Comparison of ENCODE assay signal across 20 cellular contexts in the genomic region with DNA sequence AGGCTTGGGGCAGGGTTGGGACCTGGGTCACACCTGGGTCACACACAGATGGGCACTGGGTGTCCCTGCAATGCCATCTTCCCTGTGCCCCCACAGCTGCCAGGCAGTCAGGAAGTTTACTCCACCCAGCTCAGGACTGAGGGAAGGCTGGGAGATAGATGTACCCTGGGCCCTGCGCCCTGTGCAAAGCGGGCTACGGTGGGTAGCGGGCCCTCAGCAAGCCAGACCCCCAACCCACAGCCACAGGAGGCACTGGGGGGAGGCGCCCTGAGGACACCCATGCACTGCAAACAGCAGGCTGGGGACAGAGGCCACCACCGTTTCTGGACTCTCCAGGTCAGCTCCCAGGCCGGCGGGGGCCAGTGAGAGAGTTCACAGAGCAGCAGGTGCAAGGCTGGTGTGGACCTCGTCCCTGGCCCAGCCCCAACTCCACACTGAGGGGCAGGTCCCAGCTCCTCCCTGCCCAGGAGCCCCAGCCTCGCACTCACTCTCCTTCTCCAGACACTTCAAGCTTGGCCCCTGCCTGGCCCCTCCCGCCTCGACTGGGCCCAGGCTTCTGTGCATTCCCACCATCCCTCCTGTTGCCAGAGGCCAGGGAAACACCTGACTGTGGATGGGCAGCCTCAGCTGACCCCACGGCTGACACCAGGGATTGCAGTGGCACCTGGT. TPM values are rescaled to one million over a fixed set of nuclear protein-coding genes. Genes with fewer than 3 reads are reported as not detected.
DNase-seq lines count a peak whose midpoint lies in the region; ATAC-seq and TF ChIP-seq lines count a peak whose summit lies in the region.
"Had no signal": no experiment of that assay in that cellular context is flagged by ENCODE, and none has a peak within 500 bp of the region (broad histone marks: within the 10 kb centered on the region; RNA-seq: fewer than 3 reads in every experiment).

No MANE protein-coding gene starts in this region.

- CTCF ChIA-PET in CD8-positive, alpha-beta memory T cell (lab: Charles Lee): interaction anchor here (13.9 kb wide), 1 partner anchor 20 kb away, joined by 152 read pairs; no protein-coding TSS in a partner anchor

- H3K27me3 Mint-ChIP-seq in CD8-positive, alpha-beta memory T cell: peaks cover 0 to 2% of the 10 kb centered on the region in 2 donors

- H3K36me3 ChIP-seq in H7 (replicated peaks; ENCODE audit: control insufficient read depth, insufficient read depth, low read length) (no peaks in the 10 kb centered on the region), esophagus muscularis mucosa (peaks cover 0 to 31% (median 18%) of the 10 kb centered on the region in 4 donors)
- H3K36me3 ChIP-seq in CD8-positive, alpha-beta memory T cell (ENCODE audit: insufficient read depth, low read length): no peaks in the 10 kb centered on the region
- H3K36me3 ChIP-seq: BE2C, breast epithelium had no signal

- TF ChIP-seq EP300 in esophagus muscularis mucosa (IDR thresholded peaks at IDR 0.05): no peak

- peak; percentile 44 for DNase-seq in H7
- DNase-seq in RPMI8226: peak; percentile 1
- no peak for DNase-seq in esophagus muscularis mucosa (ENCODE audit: extremely low spot score)
- peak; percentile 60 for DNase-seq in sciatic nerve (ENCODE audit: low spot score)
- no peak for DNase-seq in Ammon's horn (ENCODE audit: low spot score)
- DNase-seq in nucleus accumbens (lab: John Stamatoyannopoulos, UW): no peak
- DNase-seq in CD8-positive, alpha-beta memory T cell: no peak
- DNase-seq: BE2C; Calu3; lower lobe of right lung; stimulated activated CD4-positive, alpha-beta T cell treated with anti-CD3 and anti-CD28 coated beads, Interleukin-4, amount 100 ng/mL, for 1 hour; stomach; T-helper 9 cell had no signal

- intact Hi-C loops in esophagus muscularis mucosa (cut with DNase I): no loop called here
- intact Hi-C loops in sciatic nerve (cut with DNase I): no loop called here

- no peak for ATAC-seq in sciatic nerve
- ATAC-seq: esophagus mucosa, lower lobe of right lung had no signal

- peaks cover 0 to 18% (median 2%) of the 10 kb centered on the region in 3 donors for H3K36me3 Mint-ChIP-seq in CD8-positive, alpha-beta memory T cell

- peaks cover 0 to 2% (median 0%) of the 10 kb centered on the region in 5 donors for H3K9me3 Mint-ChIP-seq in CD8-positive, alpha-beta memory T cell

- no peak for TF ChIP-seq POLR2A in esophagus muscularis mucosa (IDR thresholded peaks at IDR 0.05; ENCODE audit: low read depth)

- peak overlapping the region in 3 of 4 donors; percentile 18 to 82 (median 22) for H3K27ac ChIP-seq in esophagus muscularis mucosa (replicated peaks in 1 of 4)
- no peak overlapping the region for H3K27ac ChIP-seq in CD8-positive, alpha-beta memory T cell (ENCODE audit: low read depth, low read length)
- H3K27ac ChIP-seq: breast epithelium, lower lobe of right lung, SK-N-MC, upper lobe of left lung had no signal

- H3K27me3 ChIP-seq in H7 (ENCODE audit: control insufficient read depth, insufficient read depth, low read length) (peaks cover 15% of the 10 kb centered on the region), esophagus muscularis mucosa (peaks cover 0 to 5% (median 0%) of the 10 kb centered on the region in 4 donors)
- no peaks in the 10 kb centered on the region for H3K27me3 ChIP-seq in CD8-positive, alpha-beta memory T cell (ENCODE audit: insufficient read depth, low read length, poor library complexity, severe bottlenecking)
- H3K27me3 ChIP-seq: BE2C, breast epithelium had no signal

- 66% methylated on average over 11 of the region's 13 CpGs for WGBS in esophagus muscularis mucosa

- no peak for TF ChIP-seq CTCF in esophagus muscularis mucosa (IDR thresholded peaks at IDR 0.05)

- H3K4me3 ChIP-seq in H7 (ENCODE audit: insufficient read depth, low read depth, low read length): no peak overlapping the region
- H3K4me3 ChIP-seq in esophagus muscularis mucosa: no peak overlapping the region
- no peak overlapping the region for H3K4me3 ChIP-seq in CD8-positive, alpha-beta memory T cell (ENCODE audit: low read length)
- H3K4me3 ChIP-seq: breast epithelium, lower lobe of right lung, SK-N-MC, skin epidermis, stomach, upper lobe of left lung had no signal

- peaks cover 49 to 91% (median 63%) of the 10 kb centered on the region in 4 donors for H3K4me1 ChIP-seq in esophagus muscularis mucosa
- H3K4me1 ChIP-seq in CD8-positive, alpha-beta memory T cell (ENCODE audit: insufficient read depth, low read length): peaks cover 27% of the 10 kb centered on the region
- H3K4me1 ChIP-seq: breast epithelium had no signal

- no peaks in the 10 kb centered on the region for H3K9me3 ChIP-seq in esophagus muscularis mucosa
- no peaks in the 10 kb centered on the region for H3K9me3 ChIP-seq in CD8-positive, alpha-beta memory T cell (ENCODE audit: low read length)
- H3K9me3 ChIP-seq: BE2C, breast epithelium, lower lobe of right lung, stomach, upper lobe of left lung had no signal

- H3K4me3 Mint-ChIP-seq in CD8-positive, alpha-beta memory T cell: no peak overlapping the region

- POLR2A ChIA-PET in CD8-positive, alpha-beta memory T cell (lab: Charles Lee): no interaction called here

- H3K27ac Mint-ChIP-seq in CD8-positive, alpha-beta memory T cell: peak overlapping the region in 3 of 8 donors; percentile 61 to 97 (median 77)

- H3K4me1 Mint-ChIP-seq in CD8-positive, alpha-beta memory T cell: peaks cover 19 to 32% (median 19%) of the 10 kb centered on the region in 3 donors

RNA-seq across cellular contexts. Expression of a gene that starts 4.9 kb away (rescaled TPM):
- 1.7 and 2.7 TPM in 2 replicates for total RNA-seq in H7 (2014; rRNA removed; shearing (Covaris generic))
- total RNA-seq in esophagus muscularis mucosa: 1 to 10 TPM; 2.5 to 8.5 (median 4.8) TPM
- 8.9 TPM for total RNA-seq in sciatic nerve
- total RNA-seq in CD8-positive, alpha-beta memory T cell: 1 to 10 TPM; 2.3 to 4.0 TPM
- polyA plus RNA-seq in CD8-positive, alpha-beta memory T cell: 0.75 TPM

RNA-seq across cellular contexts. Expression of a gene that starts 17.9 kb away (rescaled TPM):
- not detected in 2 replicates for total RNA-seq in H7 (2014; rRNA removed; shearing (Covaris generic))
- total RNA-seq in esophagus muscularis mucosa (not detected), sciatic nerve (not detected)
- total RNA-seq in CD8-positive, alpha-beta memory T cell: not detected
- polyA plus RNA-seq in CD8-positive, alpha-beta memory T cell: not detected
- total RNA-seq: breast epithelium, Calu3, esophagus mucosa, glomerular endothelial cell, lower lobe of right lung, osteocyte, stomach, upper lobe of left lung had no signal

RNA-seq across cellular contexts. Expression of a gene that starts 30.9 kb away (rescaled TPM):
- not detected in 2 replicates for total RNA-seq in H7 (2014; rRNA removed; shearing (Covaris generic))
- total RNA-seq in esophagus muscularis mucosa (not detected), sciatic nerve (not detected)
- not detected for total RNA-seq in CD8-positive, alpha-beta memory T cell
- polyA plus RNA-seq in CD8-positive, alpha-beta memory T cell: 0.46 TPM
- total RNA-seq: breast epithelium, Calu3, esophagus mucosa, glomerular endothelial cell, lower lobe of right lung, osteocyte, stomach, upper lobe of left lung had no signal
- polyA plus RNA-seq: stomach had no signal

RNA-seq across cellular contexts. Expression of a gene that starts 41.1 kb away (rescaled TPM):
- not detected in 2 replicates for total RNA-seq in H7 (2014; rRNA removed; shearing (Covaris generic))
- total RNA-seq in esophagus muscularis mucosa (not detected), sciatic nerve (not detected)
- total RNA-seq in CD8-positive, alpha-beta memory T cell: not detected
- not detected for polyA plus RNA-seq in CD8-positive, alpha-beta memory T cell
- total RNA-seq: breast epithelium, Calu3, esophagus mucosa, glomerular endothelial cell, lower lobe of right lung, osteocyte, stomach, upper lobe of left lung had no signal
- polyA plus RNA-seq: stomach had no signal

RNA-seq across cellular contexts. Expression of a gene that starts 54.8 kb away (rescaled TPM):
- total RNA-seq in H7 (2014; rRNA removed; shearing (Covaris generic)): not detected in 2 replicates
- total RNA-seq in esophagus muscularis mucosa (not detected), sciatic nerve (not detected)
- not detected for total RNA-seq in CD8-positive, alpha-beta memory T cell
- polyA plus RNA-seq in CD8-positive, alpha-beta memory T cell: not detected
- total RNA-seq: breast epithelium, Calu3, esophagus mucosa, glomerular endothelial cell, lower lobe of right lung, osteocyte, stomach, upper lobe of left lung had no signal
- polyA plus RNA-seq: stomach had no signal

Comparison
In these comparisons a context has a peak if more than half of its experiments do, and no peak if none do; other contexts are left out.
1. DNase-seq: peak in H7 (single experiment), RPMI8226 (single experiment) and sciatic nerve (single experiment); none in esophagus muscularis mucosa (single experiment), Ammon's horn (single experiment), nucleus accumbens (0 of 56) and CD8-positive, alpha-beta memory T cell (0 of 5).